1 cellular context compared by ENCODE assay signal in the genomic region with DNA sequence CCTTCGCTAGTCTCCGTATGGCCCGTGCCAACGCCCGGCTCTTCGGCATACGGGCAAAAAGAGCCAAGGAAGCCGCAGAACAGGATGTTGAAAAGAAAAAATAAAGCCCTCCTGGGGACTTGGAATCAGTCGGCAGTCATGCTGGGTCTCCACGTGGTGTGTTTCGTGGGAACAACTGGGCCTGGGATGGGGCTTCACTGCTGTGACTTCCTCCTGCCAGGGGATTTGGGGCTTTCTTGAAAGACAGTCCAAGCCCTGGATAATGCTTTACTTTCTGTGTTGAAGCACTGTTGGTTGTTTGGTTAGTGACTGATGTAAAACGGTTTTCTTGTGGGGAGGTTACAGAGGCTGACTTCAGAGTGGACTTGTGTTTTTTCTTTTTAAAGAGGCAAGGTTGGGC.
TF ChIP-seq lines count a peak whose summit lies in the region.

No MANE protein-coding gene starts in this region.

TF ChIP-seq in K562, 482 proteins besides CTCF, POLR2A, EP300 and RAD21:
- TF ChIP-seq HNRNPL (IDR thresholded peaks at IDR 0.05; ENCODE audit: low read depth, low read length): 0 out of 2 replicates have a peak, but pooled peaks have one; percentile 13
- peak; percentile 47 for TF ChIP-seq RBFOX2 (IDR thresholded peaks at IDR 0.05; ENCODE audit: low read depth, low read length)
- TF ChIP-seq PTRF (tag; IDR thresholded peaks at IDR 0.05): no peak
